1 cellular context compared by ENCODE assay signal in the genomic region with DNA sequence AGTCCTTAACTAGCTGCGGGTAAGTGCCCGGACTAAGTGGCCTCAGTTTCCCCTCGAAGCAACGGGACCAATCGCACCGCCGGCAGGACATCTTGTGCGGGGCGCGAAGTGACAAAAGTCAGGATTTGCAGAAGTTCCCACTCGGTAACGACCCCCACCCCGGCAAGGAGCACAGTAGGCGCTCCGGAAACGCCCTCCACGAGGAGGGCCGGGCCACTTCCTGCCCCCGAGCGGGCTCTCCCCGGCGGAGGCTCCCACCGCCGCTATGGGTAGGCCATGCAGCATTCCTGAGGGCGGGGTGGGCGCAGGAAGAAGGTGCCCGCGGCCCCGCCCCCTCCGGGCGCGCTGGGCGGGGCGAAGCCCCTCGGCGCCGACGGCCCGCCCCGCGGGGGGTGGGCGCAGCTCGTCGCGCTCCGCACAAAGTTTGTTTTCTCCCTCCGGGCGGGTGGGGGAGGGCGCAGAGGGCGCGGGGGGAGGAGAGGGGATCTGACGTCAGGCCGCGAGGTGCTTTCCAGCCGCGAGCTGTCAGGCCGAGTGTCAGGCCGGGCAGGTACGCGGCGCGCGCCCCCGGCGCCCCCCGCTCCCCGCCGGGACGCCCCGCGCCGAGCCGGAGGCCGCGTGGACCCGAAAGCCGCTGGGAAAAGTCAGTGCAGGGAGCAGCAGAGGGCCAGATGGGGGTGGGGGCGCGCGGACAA.
TF ChIP-seq lines count a peak whose summit lies in the region.

Gene TGIF2, plus strand, starts transcription at position 495 of the 695 bp plus-strand sequence. CDS start 5,178 bp downstream, outside the sequence.

TF ChIP-seq in K562, 482 proteins besides CTCF, POLR2A, EP300 and RAD21 (continued from another document and continues in another):
- TF ChIP-seq TFAP4 (CRISPR knock-in tag; IDR thresholded peaks at IDR 0.05; ENCODE audit: borderline replicate concordance) = peak; percentile 42; the same call in 1 of the 2 replicates
- TF ChIP-seq RB1 (IDR thresholded peaks at IDR 0.05; ENCODE audit: low read depth) = peak; percentile 49
- no peak for TF ChIP-seq NR2F6 (CRISPR knock-in tag; IDR thresholded peaks at IDR 0.05)
- no peak for TF ChIP-seq EZH2 (IDR thresholded peaks at IDR 0.05; ENCODE audit: borderline replicate concordance, low read depth, low read length)
- no peak for TF ChIP-seq ZNF589 (CRISPR knock-in tag; IDR thresholded peaks at IDR 0.05; ENCODE audit: low read depth)
- TF ChIP-seq ERF (CRISPR knock-in tag; IDR thresholded peaks at IDR 0.05) = 0 out of 2 replicates have a peak, but pooled peaks have one; percentile 9
- TF ChIP-seq SNRNP70 (optimal IDR thresholded peaks at IDR 0.05; ENCODE audit: low read depth, low read length) = no peak
- TF ChIP-seq SRF (CRISPR knock-in tag; IDR thresholded peaks at IDR 0.05) = no peak
- TF ChIP-seq ATF1 (CRISPR knock-in tag; IDR thresholded peaks at IDR 0.05) = no peak
- no peak; the same call in 1 of the 2 replicates for TF ChIP-seq ATF1 (tag; IDR thresholded peaks at IDR 0.05)
- peak; percentile 40 for TF ChIP-seq TAF1 (IDR thresholded peaks at IDR 0.05; ENCODE audit: control insufficient read depth, extremely low read depth, insufficient read depth, low read length, severe bottlenecking)
- no peak for TF ChIP-seq EWSR1 (IDR thresholded peaks at IDR 0.05; ENCODE audit: borderline replicate concordance, low read depth, partially characterized antibody)
- TF ChIP-seq BHLHE40 (IDR thresholded peaks at IDR 0.05; ENCODE audit: low read length) = no peak
- TF ChIP-seq ELF2 (CRISPR knock-in tag; IDR thresholded peaks at IDR 0.05) = no peak
- no peak for TF ChIP-seq ZNF121 (CRISPR knock-in tag; conservative IDR thresholded peaks at IDR 0.05)
- 0 out of 2 replicates have a peak, but pooled peaks have one; percentile 21 for TF ChIP-seq TAF7 (tag; IDR thresholded peaks at IDR 0.05)
- TF ChIP-seq ZNF134 (CRISPR knock-in tag; conservative IDR thresholded peaks at IDR 0.05) = no peak
- no peak for TF ChIP-seq STAT5A (IDR thresholded peaks at IDR 0.05; ENCODE audit: borderline replicate concordance, low read length)
- peak; percentile 49 for TF ChIP-seq CREB1 (IDR thresholded peaks at IDR 0.05)
- TF ChIP-seq CREB1 (CRISPR knock-in tag; IDR thresholded peaks at IDR 0.05) = no peak
- no peak for TF ChIP-seq RBM14 (IDR thresholded peaks at IDR 0.05; ENCODE audit: borderline replicate concordance, insufficient read depth, low read depth, low read length)
- peak; percentile 62 for TF ChIP-seq EP400 (IDR thresholded peaks at IDR 0.05)
- TF ChIP-seq, protein P1, sequence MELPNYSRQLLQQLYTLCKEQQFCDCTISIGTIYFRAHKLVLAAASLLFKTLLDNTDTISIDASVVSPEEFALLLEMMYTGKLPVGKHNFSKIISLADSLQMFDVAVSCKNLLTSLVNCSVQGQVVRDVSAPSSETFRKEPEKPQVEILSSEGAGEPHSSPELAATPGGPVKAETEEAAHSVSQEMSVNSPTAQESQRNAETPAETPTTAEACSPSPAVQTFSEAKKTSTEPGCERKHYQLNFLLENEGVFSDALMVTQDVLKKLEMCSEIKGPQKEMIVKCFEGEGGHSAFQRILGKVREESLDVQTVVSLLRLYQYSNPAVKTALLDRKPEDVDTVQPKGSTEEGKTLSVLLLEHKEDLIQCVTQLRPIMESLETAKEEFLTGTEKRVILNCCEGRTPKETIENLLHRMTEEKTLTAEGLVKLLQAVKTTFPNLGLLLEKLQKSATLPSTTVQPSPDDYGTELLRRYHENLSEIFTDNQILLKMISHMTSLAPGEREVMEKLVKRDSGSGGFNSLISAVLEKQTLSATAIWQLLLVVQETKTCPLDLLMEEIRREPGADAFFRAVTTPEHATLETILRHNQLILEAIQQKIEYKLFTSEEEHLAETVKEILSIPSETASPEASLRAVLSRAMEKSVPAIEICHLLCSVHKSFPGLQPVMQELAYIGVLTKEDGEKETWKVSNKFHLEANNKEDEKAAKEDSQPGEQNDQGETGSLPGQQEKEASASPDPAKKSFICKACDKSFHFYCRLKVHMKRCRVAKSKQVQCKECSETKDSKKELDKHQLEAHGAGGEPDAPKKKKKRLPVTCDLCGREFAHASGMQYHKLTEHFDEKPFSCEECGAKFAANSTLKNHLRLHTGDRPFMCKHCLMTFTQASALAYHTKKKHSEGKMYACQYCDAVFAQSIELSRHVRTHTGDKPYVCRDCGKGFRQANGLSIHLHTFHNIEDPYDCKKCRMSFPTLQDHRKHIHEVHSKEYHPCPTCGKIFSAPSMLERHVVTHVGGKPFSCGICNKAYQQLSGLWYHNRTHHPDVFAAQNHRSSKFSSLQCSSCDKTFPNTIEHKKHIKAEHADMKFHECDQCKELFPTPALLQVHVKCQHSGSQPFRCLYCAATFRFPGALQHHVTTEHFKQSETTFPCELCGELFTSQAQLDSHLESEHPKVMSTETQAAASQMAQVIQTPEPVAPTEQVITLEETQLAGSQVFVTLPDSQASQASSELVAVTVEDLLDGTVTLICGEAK (IDR thresholded peaks at IDR 0.05) = peak; percentile 75
- TF ChIP-seq, protein P1 (CRISPR knock-in tag; IDR thresholded peaks at IDR 0.05) = no peak
- TF ChIP-seq DPF2 (IDR thresholded peaks at IDR 0.05) = peak; percentile 46
- peak; percentile 0 for TF ChIP-seq CHD1 (IDR thresholded peaks at IDR 0.05; ENCODE audit: low read length)
- no peak for TF ChIP-seq HNRNPH1 (optimal IDR thresholded peaks at IDR 0.05; ENCODE audit: low read depth, low read length)
- peak; percentile 47; the same call in 1 of the 2 replicates for TF ChIP-seq NFRKB (IDR thresholded peaks at IDR 0.05; ENCODE audit: low read depth)
- no peak for TF ChIP-seq ESRRB (CRISPR knock-in tag; IDR thresholded peaks at IDR 0.05; ENCODE audit: borderline replicate concordance)
- TF ChIP-seq, protein P2, sequence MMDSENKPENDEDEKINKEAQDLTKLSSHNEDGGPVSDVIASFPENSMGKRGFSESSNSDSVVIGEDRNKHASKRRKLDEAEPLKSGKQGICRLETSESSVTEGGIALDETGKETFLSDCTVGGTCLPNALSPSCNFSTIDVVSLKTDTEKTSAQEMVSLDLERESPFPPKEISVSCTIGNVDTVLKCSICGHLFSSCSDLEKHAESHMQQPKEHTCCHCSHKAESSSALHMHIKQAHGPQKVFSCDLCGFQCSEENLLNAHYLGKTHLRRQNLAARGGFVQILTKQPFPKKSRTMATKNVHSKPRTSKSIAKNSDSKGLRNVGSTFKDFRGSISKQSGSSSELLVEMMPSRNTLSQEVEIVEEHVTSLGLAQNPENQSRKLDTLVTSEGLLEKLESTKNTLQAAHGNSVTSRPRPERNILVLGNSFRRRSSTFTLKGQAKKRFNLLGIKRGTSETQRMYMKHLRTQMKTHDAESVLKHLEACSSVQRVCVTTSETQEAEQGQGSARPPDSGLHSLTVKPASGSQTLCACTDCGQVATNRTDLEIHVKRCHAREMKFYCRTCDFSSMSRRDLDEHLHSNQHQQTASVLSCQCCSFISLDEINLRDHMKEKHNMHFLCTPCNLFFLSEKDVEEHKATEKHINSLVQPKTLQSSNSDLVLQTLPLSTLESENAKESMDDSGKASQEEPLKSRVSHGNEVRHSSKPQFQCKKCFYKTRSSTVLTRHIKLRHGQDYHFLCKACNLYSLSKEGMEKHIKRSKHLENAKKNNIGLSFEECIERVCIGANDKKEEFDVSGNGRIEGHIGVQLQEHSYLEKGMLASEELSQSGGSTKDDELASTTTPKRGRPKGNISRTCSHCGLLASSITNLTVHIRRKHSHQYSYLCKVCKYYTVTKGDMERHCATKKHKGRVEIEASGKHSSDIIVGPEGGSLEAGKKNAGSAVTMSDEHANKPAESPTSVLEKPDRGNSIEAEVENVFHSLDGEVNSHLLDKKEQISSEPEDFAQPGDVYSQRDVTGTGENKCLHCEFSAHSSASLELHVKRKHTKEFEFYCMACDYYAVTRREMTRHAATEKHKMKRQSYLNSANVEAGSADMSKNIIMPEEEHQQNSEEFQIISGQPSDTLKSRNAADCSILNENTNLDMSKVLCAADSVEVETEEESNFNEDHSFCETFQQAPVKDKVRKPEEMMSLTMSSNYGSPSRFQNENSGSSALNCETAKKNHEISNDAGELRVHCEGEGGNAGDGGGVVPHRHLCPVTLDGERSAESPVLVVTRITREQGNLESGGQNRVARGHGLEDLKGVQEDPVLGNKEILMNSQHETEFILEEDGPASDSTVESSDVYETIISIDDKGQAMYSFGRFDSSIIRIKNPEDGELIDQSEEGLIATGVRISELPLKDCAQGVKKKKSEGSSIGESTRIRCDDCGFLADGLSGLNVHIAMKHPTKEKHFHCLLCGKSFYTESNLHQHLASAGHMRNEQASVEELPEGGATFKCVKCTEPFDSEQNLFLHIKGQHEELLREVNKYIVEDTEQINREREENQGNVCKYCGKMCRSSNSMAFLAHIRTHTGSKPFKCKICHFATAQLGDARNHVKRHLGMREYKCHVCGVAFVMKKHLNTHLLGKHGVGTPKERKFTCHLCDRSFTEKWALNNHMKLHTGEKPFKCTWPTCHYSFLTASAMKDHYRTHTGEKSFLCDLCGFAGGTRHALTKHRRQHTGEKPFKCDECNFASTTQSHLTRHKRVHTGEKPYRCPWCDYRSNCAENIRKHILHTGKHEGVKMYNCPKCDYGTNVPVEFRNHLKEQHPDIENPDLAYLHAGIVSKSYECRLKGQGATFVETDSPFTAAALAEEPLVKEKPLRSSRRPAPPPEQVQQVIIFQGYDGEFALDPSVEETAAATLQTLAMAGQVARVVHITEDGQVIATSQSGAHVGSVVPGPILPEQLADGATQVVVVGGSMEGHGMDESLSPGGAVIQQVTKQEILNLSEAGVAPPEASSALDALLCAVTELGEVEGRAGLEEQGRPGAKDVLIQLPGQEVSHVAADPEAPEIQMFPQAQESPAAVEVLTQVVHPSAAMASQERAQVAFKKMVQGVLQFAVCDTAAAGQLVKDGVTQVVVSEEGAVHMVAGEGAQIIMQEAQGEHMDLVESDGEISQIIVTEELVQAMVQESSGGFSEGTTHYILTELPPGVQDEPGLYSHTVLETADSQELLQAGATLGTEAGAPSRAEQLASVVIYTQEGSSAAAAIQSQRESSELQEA (IDR thresholded peaks at IDR 0.05; ENCODE audit: low read depth) = no peak
- TF ChIP-seq ZBTB1 (CRISPR knock-in tag; IDR thresholded peaks at IDR 0.05; ENCODE audit: borderline replicate concordance, low read depth) = no peak
- TF ChIP-seq E2F3 (CRISPR knock-in tag; IDR thresholded peaks at IDR 0.05) = no peak
- TF ChIP-seq POLR2B (IDR thresholded peaks at IDR 0.05; ENCODE audit: low read depth, partially characterized antibody) = peak; percentile 42
- TF ChIP-seq KLF1 (tag; IDR thresholded peaks at IDR 0.05) = peak; percentile 66; the same call in 1 of the 2 replicates
- TF ChIP-seq TARDBP (IDR thresholded peaks at IDR 0.05) = no peak
- no peak for TF ChIP-seq U2AF1 (optimal IDR thresholded peaks at IDR 0.05; ENCODE audit: low read depth, low read length)
- TF ChIP-seq TCFL5 (CRISPR knock-in tag; conservative IDR thresholded peaks at IDR 0.05) = no peak
- TF ChIP-seq HMG20A (CRISPR knock-in tag; conservative IDR thresholded peaks at IDR 0.05) = no peak
- TF ChIP-seq GABPB1 (CRISPR knock-in tag; IDR thresholded peaks at IDR 0.05) = peak; percentile 52; the same call in 1 of the 2 replicates
- TF ChIP-seq ATF7 (IDR thresholded peaks at IDR 0.05) = 0 out of 2 replicates have a peak, but pooled peaks have one; percentile 7
- TF ChIP-seq HNRNPL (IDR thresholded peaks at IDR 0.05; ENCODE audit: low read depth, low read length) = 0 out of 2 replicates have a peak, but pooled peaks have one; percentile 72
- TF ChIP-seq, protein P3, sequence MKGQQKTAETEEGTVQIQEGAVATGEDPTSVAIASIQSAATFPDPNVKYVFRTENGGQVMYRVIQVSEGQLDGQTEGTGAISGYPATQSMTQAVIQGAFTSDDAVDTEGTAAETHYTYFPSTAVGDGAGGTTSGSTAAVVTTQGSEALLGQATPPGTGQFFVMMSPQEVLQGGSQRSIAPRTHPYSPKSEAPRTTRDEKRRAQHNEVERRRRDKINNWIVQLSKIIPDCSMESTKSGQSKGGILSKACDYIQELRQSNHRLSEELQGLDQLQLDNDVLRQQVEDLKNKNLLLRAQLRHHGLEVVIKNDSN (CRISPR knock-in tag; IDR thresholded peaks at IDR 0.05) = peak; percentile 33; the same call in 1 of the 2 replicates
- no peak for TF ChIP-seq GATA2 (CRISPR knock-in tag; IDR thresholded peaks at IDR 0.05)
- no peak; the same call in 1 of the 2 replicates for TF ChIP-seq ZNF175 (CRISPR knock-in tag; IDR thresholded peaks at IDR 0.05; ENCODE audit: low read depth)
